In genomic region chr3:107663266-107663665, GRCh38 we compare ENCODE assay signal across 28 cellular contexts.
"Had no signal": no experiment of that assay in that cellular context is flagged by ENCODE, and none has a peak within 500 bp of the region (broad histone marks: within the 10 kb centered on the region; RNA-seq: fewer than 3 reads in every experiment).

No MANE protein-coding gene starts in this region.

- H3K36me3 Mint-ChIP-seq: activated naive CD4-positive, alpha-beta T cell treated with anti-CD3 and anti-CD28 coated beads, Interleukin-2, amount 50 U/mL, for 24 hours; brain; natural killer cell treated with Interleukin-12 subunit alpha and Interleukin-12 subunit beta and Interleukin-15 and Interleukin-18, amount 100 ng/mL, for 72 hours had no signal

- H3K4me3 ChIP-seq: cardiac muscle cell, esophagus squamous epithelium, right lobe of liver, smooth muscle cell, transverse colon had no signal

- H3K4me2 ChIP-seq: smooth muscle cell had no signal

- H3K27me3 Mint-ChIP-seq: activated naive CD4-positive, alpha-beta T cell treated with anti-CD3 and anti-CD28 coated beads, Interleukin-2, amount 50 U/mL, for 24 hours; activated naive CD8-positive, alpha-beta T cell treated with anti-CD3 and anti-CD28 coated beads, Interleukin-2, amount 50 U/mL, for 24 hours; activated T-helper 17 cell treated with anti-CD3 and anti-CD28 coated beads, Interleukin-2, amount 50 U/mL, for 72 hours; brain; dendritic cell treated with granulocyte-macrophage colony-stimulating factor and Interleukin-4, amounts not matched to agents 40 ng/mL and 50 ng/mL, for 4 days; memory B cell; natural killer cell treated with Interleukin-12 subunit alpha and Interleukin-12 subunit beta and Interleukin-15 and Interleukin-18, amount 100 ng/mL, for 72 hours; progenitor cell of endocrine pancreas; T-helper 17 cell had no signal

- H3K27ac ChIP-seq: cardiac muscle cell, epithelial cell of prostate, right lobe of liver, WERI-Rb-1 had no signal

- H3K9me3 ChIP-seq: esophagus squamous epithelium, heart right ventricle, right lobe of liver, transverse colon had no signal

- H3K36me3 ChIP-seq: cardiac muscle cell, esophagus squamous epithelium, heart right ventricle, right lobe of liver, transverse colon, WERI-Rb-1 had no signal

- H3K4me3 Mint-ChIP-seq: activated naive CD4-positive, alpha-beta T cell treated with anti-CD3 and anti-CD28 coated beads, Interleukin-2, amount 50 U/mL, for 24 hours; activated naive CD8-positive, alpha-beta T cell treated with anti-CD3 and anti-CD28 coated beads, Interleukin-2, amount 50 U/mL, for 24 hours; activated T-helper 17 cell treated with anti-CD3 and anti-CD28 coated beads, Interleukin-2, amount 50 U/mL, for 72 hours; brain; dendritic cell treated with granulocyte-macrophage colony-stimulating factor and Interleukin-4, amounts not matched to agents 40 ng/mL and 50 ng/mL, for 4 days; memory B cell; natural killer cell treated with Interleukin-12 subunit alpha and Interleukin-12 subunit beta and Interleukin-15 and Interleukin-18, amount 100 ng/mL, for 72 hours; T-helper 17 cell had no signal

- H3K27ac Mint-ChIP-seq: activated naive CD4-positive, alpha-beta T cell treated with anti-CD3 and anti-CD28 coated beads, Interleukin-2, amount 50 U/mL, for 24 hours; activated naive CD8-positive, alpha-beta T cell treated with anti-CD3 and anti-CD28 coated beads, Interleukin-2, amount 50 U/mL, for 24 hours; activated T-helper 17 cell treated with anti-CD3 and anti-CD28 coated beads, Interleukin-2, amount 50 U/mL, for 72 hours; dendritic cell treated with granulocyte-macrophage colony-stimulating factor and Interleukin-4, amounts not matched to agents 40 ng/mL and 50 ng/mL, for 4 days; memory B cell; natural killer cell treated with Interleukin-12 subunit alpha and Interleukin-12 subunit beta and Interleukin-15 and Interleukin-18, amount 100 ng/mL, for 72 hours; progenitor cell of endocrine pancreas; T-helper 17 cell had no signal

- ATAC-seq: activated CD4-positive, CD25-positive, alpha-beta regulatory T cell treated with anti-CD3 and anti-CD28 coated beads, Interleukin-2, amount 50 U/mL, for 24 hours; activated naive CD8-positive, alpha-beta T cell treated with anti-CD3 and anti-CD28 coated beads, Interleukin-2, amount 50 U/mL, for 24 hours; activated T-helper 17 cell treated with anti-CD3 and anti-CD28 coated beads, Interleukin-2, amount 50 U/mL, for 72 hours; natural killer cell treated with Interleukin-12 subunit alpha and Interleukin-12 subunit beta and Interleukin-15 and Interleukin-18, amount 100 ng/mL, for 72 hours; right lobe of liver; T-helper 17 cell had no signal

- DNase-seq: activated CD4-positive, alpha-beta T cell treated with anti-CD3 and anti-CD28 coated beads for 48 hours; activated CD4-positive, alpha-beta T cell treated with anti-CD3 and anti-CD28 coated beads, Interleukin-2, amount 50 U/mL, for 48 hours; activated CD8-positive, alpha-beta memory T cell treated with anti-CD3 and anti-CD28 coated beads, Interleukin-2, amount 50 U/mL, for 4 hours; activated gamma-delta T cell treated with Interleukin-2 at 50 U/mL for 16 hours; activated naive CD8-positive, alpha-beta T cell treated with anti-CD3 and anti-CD28 coated beads, Interleukin-2, amount 50 U/mL, for 24 hours; activated T-cell treated with anti-CD3 and anti-CD28 coated beads, Interleukin-2, amount 50 U/mL, for 1 hour; esophagus squamous epithelium; foreskin melanocyte; heart right ventricle; right lobe of liver; stimulated activated CD4-positive, alpha-beta T cell treated with anti-CD3 and anti-CD28 coated beads, Interleukin-1b, Interleukin-23, amount 100 ng/mL, for 48 hours; stimulated activated naive CD4-positive, alpha-beta T cell; SW 1271; T-helper 17 cell; T1000; transverse colon; WERI-Rb-1 had no signal

- H3K27me3 ChIP-seq: cardiac muscle cell, esophagus squamous epithelium, heart right ventricle, right lobe of liver, transverse colon had no signal

- H3K9me3 Mint-ChIP-seq: activated naive CD4-positive, alpha-beta T cell treated with anti-CD3 and anti-CD28 coated beads, Interleukin-2, amount 50 U/mL, for 24 hours; activated naive CD8-positive, alpha-beta T cell treated with anti-CD3 and anti-CD28 coated beads, Interleukin-2, amount 50 U/mL, for 24 hours; activated T-helper 17 cell treated with anti-CD3 and anti-CD28 coated beads, Interleukin-2, amount 50 U/mL, for 72 hours; brain; dendritic cell treated with granulocyte-macrophage colony-stimulating factor and Interleukin-4, amounts not matched to agents 40 ng/mL and 50 ng/mL, for 4 days; memory B cell; natural killer cell treated with Interleukin-12 subunit alpha and Interleukin-12 subunit beta and Interleukin-15 and Interleukin-18, amount 100 ng/mL, for 72 hours had no signal
